ENCODE assay signal across 1 cellular context in genomic region chr4:185106353-185106752, GRCh38.
TF ChIP-seq lines count a peak whose summit lies in the region.

No MANE protein-coding gene starts in this region.

TF ChIP-seq in GM23338, 12 proteins besides CTCF, POLR2A, EP300 and RAD21 (continued from another document):
- TF ChIP-seq ZNF462 (CRISPR knock-in tag; IDR thresholded peaks at IDR 0.05) = no peak
- no peak for TF ChIP-seq REST (IDR thresholded peaks at IDR 0.05; ENCODE audit: unreplicated experiment)
- TF ChIP-seq EZH2 (IDR thresholded peaks at IDR 0.05; ENCODE audit: low read depth, unreplicated experiment) = no peak
TF ChIP-seq in GM23338: peak in this region for 0.
